Comparison of ENCODE assay signal across 19 cellular contexts in genomic region chr17:73436966-73437365, GRCh38.
DNase-seq lines count a peak whose midpoint lies in the region; ATAC-seq, FAIRE-seq and TF ChIP-seq lines count a peak whose summit lies in the region.
"Had no signal": no experiment of that assay in that cellular context is flagged by ENCODE, and none has a peak within 500 bp of the region (broad histone marks: within the 10 kb centered on the region; RNA-seq: fewer than 3 reads in every experiment).

No MANE protein-coding gene starts in this region.

- intact Hi-C loops in posterior vena cava (cut with DNase I): loop anchor here (10.0 kb wide), 2 partner anchors 278 to 518 kb away; no protein-coding TSS in a partner anchor
- intact Hi-C loops in dorsolateral prefrontal cortex (cut with DNase I): loop anchor here in 1 of 2 donors (10.0 kb wide), 1 partner anchor 208 kb away; the partner anchor contains the start of gene SDK2

- no peak for FAIRE-seq in GM12892 (lab: Jason Lieb, UNC)

- H3K4me3 ChIP-seq in dorsolateral prefrontal cortex: no peak overlapping the region
- H3K4me3 ChIP-seq: SJSA1 had no signal

- DNase-seq in EL (peak; percentile 4), RPMI7951 (ENCODE audit: low read depth) (peak; percentile 75), foreskin keratinocyte (peak in 1 of 2 donors; percentile 37), posterior vena cava (ENCODE audit: low spot score) (peak; percentile 0), GM12892 (ENCODE audit: insufficient read length) (no peak), dorsolateral prefrontal cortex (no peak)
- DNase-seq: ACHN, AML-193, COR-L47, HCEC 1CT, KG1, NCI-H1436 treated with DMSO at 0.1 percent for 48 hours, NCI-H2029 treated with DMSO at 0.1 percent for 48 hours, NCI-H510A, NCI-H774, PC-3 had no signal

- ATAC-seq in foreskin keratinocyte: peak; percentile 49
- no peak for ATAC-seq in GM21529 (IDR thresholded peaks at IDR 0.05; ENCODE audit: unreplicated experiment)
- ATAC-seq in HG03565 (IDR thresholded peaks at IDR 0.05; ENCODE audit: unreplicated experiment): no peak
- ATAC-seq: PC-3 had no signal

- H3K4me1 ChIP-seq in foreskin keratinocyte: no peaks in the 10 kb centered on the region
- H3K4me1 ChIP-seq: SJSA1 had no signal

- no peaks in the 10 kb centered on the region for H3K27me3 ChIP-seq in foreskin keratinocyte
- no peaks in the 10 kb centered on the region for H3K27me3 ChIP-seq in dorsolateral prefrontal cortex

- H3K27ac ChIP-seq in foreskin keratinocyte: no peak overlapping the region
- no peak overlapping the region for H3K27ac ChIP-seq in dorsolateral prefrontal cortex
- H3K27ac ChIP-seq: SJSA1 had no signal

- TF ChIP-seq CTCF in foreskin keratinocyte (conservative IDR thresholded peaks at IDR 0.05): no peak
- TF ChIP-seq CTCF in dorsolateral prefrontal cortex (IDR thresholded peaks at IDR 0.05 in 54 of 56, conservative IDR thresholded peaks at IDR 0.05 in 2 of 56; ENCODE audit: low read depth in 1 of 56, partially characterized antibody in 56 of 56): no peak

- TF ChIP-seq POLR2A in GM12892 (IDR thresholded peaks at IDR 0.05; ENCODE audit: low read depth, low read length): no peak

Comparison
In these comparisons a context has a peak if more than half of its experiments do, and no peak if none do; other contexts are left out.
1. DNase-seq: peak in EL (single experiment), RPMI7951 (single experiment) and posterior vena cava (single experiment); none in GM12892 (single experiment) and dorsolateral prefrontal cortex (0 of 10).